26 cellular contexts compared by ENCODE assay signal in genomic region chr12:93072340-93072739, GRCh38.
"Had no signal": no experiment of that assay in that cellular context is flagged by ENCODE, and none has a peak within 500 bp of the region (broad histone marks: within the 10 kb centered on the region; RNA-seq: fewer than 3 reads in every experiment).

No MANE protein-coding gene starts in this region.

- H3K4me1 ChIP-seq: Peyer's patch, SJCRH30 had no signal

- H3K36me3 ChIP-seq: MG63, Peyer's patch, SJCRH30 had no signal

- DNase-seq: Karpas-422; KG1; MG63; NCI-H1092; NCI-H1105 treated with DMSO at 0.1 percent for 48 hours; NCI-H1417 treated with DMSO at 0.1 percent for 48 hours; NCI-H146; NCI-H1694 treated with DMSO at 0.1 percent for 48 hours; NCI-H1930; NCI-H2081; NCI-H2171; NCI-H226; NCI-H446; NCI-H510A; NCI-H524 treated with DMSO at 0.1 percent for 48 hours; NCI-H69; NCI-H774; NK-92 treated with Interleukin-12 subunit alpha and Interleukin-12 subunit beta, amount 100 ng/mL, for 24 hours; OCI-M1; PC-9; Peyer's patch; SHP77 treated with DMSO at 0.1 percent for 48 hours; SJCRH30 had no signal

- H3K27ac ChIP-seq: HL-60, PC-9, Peyer's patch, SJCRH30 had no signal

- H3K9me3 ChIP-seq: MG63, Peyer's patch, SJCRH30 had no signal

- H3K4me3 ChIP-seq: MG63, PC-9, Peyer's patch, SJCRH30 had no signal

- H3K27me3 ChIP-seq: MG63, Peyer's patch, SJCRH30 had no signal

- ATAC-seq: Right ventricle myocardium inferior, SK-N-SH treated with all-trans-retinoic acid at 6 μM for 48 hours had no signal
